Comparison of ENCODE assay signal across 24 cellular contexts in the genomic region with DNA sequence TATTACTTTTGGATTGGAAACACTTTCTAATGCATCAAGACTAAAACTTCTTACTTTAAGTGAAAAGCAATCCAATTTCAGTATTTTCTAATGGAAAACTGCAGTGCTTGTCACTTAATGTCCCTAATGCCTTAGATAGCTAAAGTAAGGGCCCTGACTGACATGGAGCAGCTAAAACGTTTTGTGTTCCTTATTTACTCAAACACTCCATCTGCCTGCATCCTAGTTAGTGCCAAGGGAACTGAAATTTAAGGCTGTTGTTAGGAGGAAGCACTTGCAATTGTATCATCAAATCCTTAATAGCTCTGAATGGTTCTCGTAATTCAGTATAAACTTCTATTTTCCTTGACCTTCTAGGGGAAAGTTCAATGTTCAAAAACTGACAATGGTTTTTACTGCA.
DNase-seq lines count a peak whose midpoint lies in the region; ATAC-seq and TF ChIP-seq lines count a peak whose summit lies in the region.
"Had no signal": no experiment of that assay in that cellular context is flagged by ENCODE, and none has a peak within 500 bp of the region (broad histone marks: within the 10 kb centered on the region; RNA-seq: fewer than 3 reads in every experiment).

No MANE protein-coding gene starts in this region.

- peaks cover 3% of the 10 kb centered on the region for H3K9me3 Mint-ChIP-seq in endodermal cell
- H3K9me3 Mint-ChIP-seq: activated naive CD4-positive, alpha-beta T cell treated with anti-CD3 and anti-CD28 coated beads, Interleukin-2, amount 50 U/mL, for 24 hours; activated T-helper 17 cell treated with anti-CD3 and anti-CD28 coated beads, Interleukin-2, amount 50 U/mL, for 72 hours; stimulated activated memory B cell treated with anti-CD40 and anti-IgM and Interleukin-4, amounts not matched to agents 10 μg/mL and 1 μg/mL and 100 μg/mL, for 72 hours had no signal

- ATAC-seq in activated CD4-positive, CD25-positive, alpha-beta regulatory T cell treated with anti-CD3 and anti-CD28 coated beads, Interleukin-2, amount 50 U/mL, for 24 hours, result no peak
- ATAC-seq in GM19328 (IDR thresholded peaks at IDR 0.05; ENCODE audit: unreplicated experiment), result no peak
- ATAC-seq: activated T-helper 17 cell treated with anti-CD3 and anti-CD28 coated beads, Interleukin-2, amount 50 U/mL, for 72 hours; pancreas; stimulated activated memory B cell treated with anti-CD40 and anti-IgM and Interleukin-4, amounts not matched to agents 10 μg/mL and 1 μg/mL and 100 μg/mL, for 72 hours had no signal

- H3K27ac ChIP-seq in endodermal cell (ENCODE audit: low read depth, low read length), result no peak overlapping the region
- H3K27ac ChIP-seq: ascending aorta; BLaER1 treated with 17β-estradiol and CSF1 and Interleukin-3, amounts not matched to agents 10 nM and 100 nM; pancreas; PC-9; suprapubic skin had no signal

- H3K36me3 ChIP-seq in endodermal cell (ENCODE audit: control insufficient read depth, insufficient read depth, low read length), result no peaks in the 10 kb centered on the region
- H3K36me3 ChIP-seq: ascending aorta, pancreas, suprapubic skin had no signal

- H3K4me1 Mint-ChIP-seq in endodermal cell, result no peaks in the 10 kb centered on the region

- H3K4me3 ChIP-seq in endodermal cell (ENCODE audit: low read length), result no peak overlapping the region
- H3K4me3 ChIP-seq: ascending aorta; BLaER1 treated with 17β-estradiol and CSF1 and Interleukin-3, amounts not matched to agents 10 nM and 100 nM; lung; pancreas; PC-9; suprapubic skin had no signal

- no peaks in the 10 kb centered on the region for H3K27me3 Mint-ChIP-seq in endodermal cell (ENCODE audit: insufficient read depth)
- H3K27me3 Mint-ChIP-seq: activated naive CD4-positive, alpha-beta T cell treated with anti-CD3 and anti-CD28 coated beads, Interleukin-2, amount 50 U/mL, for 24 hours; activated T-helper 17 cell treated with anti-CD3 and anti-CD28 coated beads, Interleukin-2, amount 50 U/mL, for 72 hours; stimulated activated memory B cell treated with anti-CD40 and anti-IgM and Interleukin-4, amounts not matched to agents 10 μg/mL and 1 μg/mL and 100 μg/mL, for 72 hours had no signal

- no peak overlapping the region for H3K27ac Mint-ChIP-seq in endodermal cell
- H3K27ac Mint-ChIP-seq: activated T-helper 17 cell treated with anti-CD3 and anti-CD28 coated beads, Interleukin-2, amount 50 U/mL, for 72 hours; stimulated activated memory B cell treated with anti-CD40 and anti-IgM and Interleukin-4, amounts not matched to agents 10 μg/mL and 1 μg/mL and 100 μg/mL, for 72 hours had no signal

- peaks cover 6% of the 10 kb centered on the region for H3K9me3 ChIP-seq in endodermal cell (ENCODE audit: control insufficient read depth, low read length)
- H3K9me3 ChIP-seq: ascending aorta; BLaER1 treated with 17β-estradiol and CSF1 and Interleukin-3, amounts not matched to agents 10 nM and 100 nM; Caco-2; pancreas; suprapubic skin had no signal

- H3K9ac ChIP-seq in endodermal cell (ENCODE audit: extremely low read depth, low read length, poor library complexity, severe bottlenecking), result no peak overlapping the region
- H3K9ac ChIP-seq: BLaER1 treated with 17β-estradiol and CSF1 and Interleukin-3, amounts not matched to agents 10 nM and 100 nM had no signal

- DNase-seq in DMS 273 (lab: John Stamatoyannopoulos, UW; ENCODE audit: unreplicated experiment) (peak; percentile 26), DMS53 treated with DMSO at 0.1 percent for 48 hours (lab: John Stamatoyannopoulos, UW; ENCODE audit: unreplicated experiment) (peak; percentile 7), NCI-H2029 (lab: John Stamatoyannopoulos, UW) (peak; percentile 74), NCI-H446 treated with DMSO at 0.1 percent for 48 hours (lab: John Stamatoyannopoulos, UW) (peak; percentile 34), endodermal cell (no peak)
- DNase-seq: Caco-2; dermis blood vessel endothelial cell; HCEC 1CT; NCI-H146; NCI-H774; pancreas; PC-9; Right ventricle myocardium superior; stimulated activated CD4-positive, alpha-beta T cell treated with anti-CD3 and anti-CD28 coated beads, Interleukin-4, amount 100 ng/mL, for 1 hour; T-helper 9 cell had no signal

- TF ChIP-seq CTCF in endodermal cell (conservative IDR thresholded peaks at IDR 0.05), result no peak

- H3K4me1 ChIP-seq in endodermal cell (ENCODE audit: control insufficient read depth, insufficient read depth, low read length), result no peaks in the 10 kb centered on the region
- H3K4me1 ChIP-seq: ascending aorta; BLaER1 treated with 17β-estradiol and CSF1 and Interleukin-3, amounts not matched to agents 10 nM and 100 nM; Caco-2; pancreas had no signal

- 70 to 75% methylated on average over 1 to 2 of the region's 2 CpGs for WGBS in endodermal cell (ENCODE audit: insufficient coverage in 1 of 2, insufficient read length in 1 of 2), 2 experiments

- H3K27me3 ChIP-seq in endodermal cell (ENCODE audit: control insufficient read depth, insufficient read depth, low read length, poor library complexity, severe bottlenecking), result no peaks in the 10 kb centered on the region
- H3K27me3 ChIP-seq: ascending aorta; BLaER1 treated with 17β-estradiol and CSF1 and Interleukin-3, amounts not matched to agents 10 nM and 100 nM; pancreas; suprapubic skin had no signal

- no peak overlapping the region for H3K4me3 Mint-ChIP-seq in endodermal cell
- H3K4me3 Mint-ChIP-seq: activated naive CD4-positive, alpha-beta T cell treated with anti-CD3 and anti-CD28 coated beads, Interleukin-2, amount 50 U/mL, for 24 hours; activated T-helper 17 cell treated with anti-CD3 and anti-CD28 coated beads, Interleukin-2, amount 50 U/mL, for 72 hours; stimulated activated memory B cell treated with anti-CD40 and anti-IgM and Interleukin-4, amounts not matched to agents 10 μg/mL and 1 μg/mL and 100 μg/mL, for 72 hours had no signal

- H3K36me3 Mint-ChIP-seq in endodermal cell (ENCODE audit: low read depth), result peaks cover 12% of the 10 kb centered on the region
